8 cellular contexts compared by ENCODE assay signal in genomic region chr18:11872479-11873136, GRCh38. TPM values are rescaled to one million over a fixed set of nuclear protein-coding genes. Genes with fewer than 3 reads are reported as not detected.
DNase-seq lines count a peak whose midpoint lies in the region; ATAC-seq and TF ChIP-seq lines count a peak whose summit lies in the region.

No MANE protein-coding gene starts in this region.

- H3K36me3 Mint-ChIP-seq in activated naive CD4-positive, alpha-beta T cell treated with anti-CD3 and anti-CD28 coated beads for 36 hours (ENCODE audit: low read depth): peaks cover 2% of the 10 kb centered on the region
- H3K36me3 Mint-ChIP-seq in chondrocyte (ENCODE audit: low read depth): peaks cover 4% of the 10 kb centered on the region
- H3K36me3 Mint-ChIP-seq in nephron (ENCODE audit: low read depth): peaks cover 20% of the 10 kb centered on the region

- H3K4me3 Mint-ChIP-seq in activated naive CD4-positive, alpha-beta T cell treated with anti-CD3 and anti-CD28 coated beads for 36 hours: no peak overlapping the region
- H3K4me3 Mint-ChIP-seq in chondrocyte (ENCODE audit: unreplicated experiment) (no peak overlapping the region), nephron (no peak overlapping the region)

- H3K27ac Mint-ChIP-seq in activated naive CD4-positive, alpha-beta T cell treated with anti-CD3 and anti-CD28 coated beads for 36 hours: no peak overlapping the region
- H3K27ac Mint-ChIP-seq in chondrocyte (ENCODE audit: unreplicated experiment) (no peak overlapping the region), nephron (no peak overlapping the region)

- TF ChIP-seq CTCF in chondrocyte (IDR thresholded peaks at IDR 0.05): peak; percentile 75
- peak; percentile 14 to 31 (median 25) for TF ChIP-seq CTCF in nephron (IDR thresholded peaks at IDR 0.05; ENCODE audit: unreplicated experiment in 3 of 3)

- peaks cover 1% of the 10 kb centered on the region for H3K9me3 Mint-ChIP-seq in activated naive CD4-positive, alpha-beta T cell treated with anti-CD3 and anti-CD28 coated beads for 36 hours
- H3K9me3 Mint-ChIP-seq in chondrocyte (ENCODE audit: low read depth) (peaks cover 3% of the 10 kb centered on the region), nephron (no peaks in the 10 kb centered on the region)

- intact Hi-C loops in activated naive CD4-positive, alpha-beta T cell treated with anti-CD3 and anti-CD28 coated beads for 36 hours (cut with micrococcal nuclease): loop anchor here (1.0 kb wide), 1 partner anchor 139 kb away; no protein-coding TSS in a partner anchor

- peak; percentile 33 for DNase-seq in activated naive CD4-positive, alpha-beta T cell treated with anti-CD3 and anti-CD28 coated beads for 36 hours
- no peak for DNase-seq in activated naive CD4-positive, alpha-beta T cell treated with anti-CD3 and anti-CD28 coated beads, Interleukin-2, amount 50 U/mL, for 16 hours
- DNase-seq in NCI-H1694 (lab: John Stamatoyannopoulos, UW) (peak; percentile 5), chondrocyte (ENCODE audit: low spot score) (no peak), T-helper 1 cell (no peak)
- no peak for DNase-seq in stimulated activated CD4-positive, alpha-beta T cell treated with anti-CD3 and anti-CD28 coated beads, Interleukin-1b, Interleukin-23, amount 100 ng/mL, for 48 hours

- no peaks in the 10 kb centered on the region for H3K4me1 Mint-ChIP-seq in activated naive CD4-positive, alpha-beta T cell treated with anti-CD3 and anti-CD28 coated beads for 36 hours (ENCODE audit: low read depth)
- H3K4me1 Mint-ChIP-seq in chondrocyte (ENCODE audit: low read depth) (no peaks in the 10 kb centered on the region), nephron (no peaks in the 10 kb centered on the region)

- CTCF ChIA-PET in activated naive CD4-positive, alpha-beta T cell treated with anti-CD3 and anti-CD28 coated beads for 36 hours (lab: Charles Lee): no interaction called here

- peaks cover 4% of the 10 kb centered on the region for H3K27me3 Mint-ChIP-seq in activated naive CD4-positive, alpha-beta T cell treated with anti-CD3 and anti-CD28 coated beads for 36 hours (ENCODE audit: low read depth)
- no peaks in the 10 kb centered on the region for H3K27me3 Mint-ChIP-seq in chondrocyte (ENCODE audit: low read depth)
- H3K27me3 Mint-ChIP-seq in nephron (ENCODE audit: low read depth): no peaks in the 10 kb centered on the region

- ATAC-seq in HG03097 (IDR thresholded peaks at IDR 0.05; ENCODE audit: low FRiP score, unreplicated experiment): no peak

RNA-seq across cellular contexts. Expression of gene CHMP1B, which starts 21.4 kb away (rescaled TPM):
- 10 to 100 TPM; 23.2 TPM for total RNA-seq in activated naive CD4-positive, alpha-beta T cell treated with anti-CD3 and anti-CD28 coated beads for 36 hours
- total RNA-seq in chondrocyte: 28.5 to 32.5 TPM (median 31.3 TPM) in 3 replicates

RNA-seq across cellular contexts. Expression of gene MPPE1, which starts 35.5 kb away (rescaled TPM):
- 10 to 100 TPM; 30.4 to 34.3 TPM for total RNA-seq in activated naive CD4-positive, alpha-beta T cell treated with anti-CD3 and anti-CD28 coated beads for 36 hours
- total RNA-seq in chondrocyte: 37.7 to 40.4 TPM (median 38.2 TPM) in 3 replicates

Comparison
In these comparisons a context has a peak if more than half of its experiments do, and no peak if none do; other contexts are left out.
1. DNase-seq: peak in activated naive CD4-positive, alpha-beta T cell treated with anti-CD3 and anti-CD28 coated beads for 36 hours (single experiment) and NCI-H1694 (single experiment); none in activated naive CD4-positive, alpha-beta T cell treated with anti-CD3 and anti-CD28 coated beads, Interleukin-2, amount 50 U/mL, for 16 hours (single experiment), chondrocyte (single experiment), stimulated activated CD4-positive, alpha-beta T cell treated with anti-CD3 and anti-CD28 coated beads, Interleukin-1b, Interleukin-23, amount 100 ng/mL, for 48 hours (single experiment) and T-helper 1 cell (0 of 5).